ENCODE assay signal across 10 cellular contexts in the genomic region with DNA sequence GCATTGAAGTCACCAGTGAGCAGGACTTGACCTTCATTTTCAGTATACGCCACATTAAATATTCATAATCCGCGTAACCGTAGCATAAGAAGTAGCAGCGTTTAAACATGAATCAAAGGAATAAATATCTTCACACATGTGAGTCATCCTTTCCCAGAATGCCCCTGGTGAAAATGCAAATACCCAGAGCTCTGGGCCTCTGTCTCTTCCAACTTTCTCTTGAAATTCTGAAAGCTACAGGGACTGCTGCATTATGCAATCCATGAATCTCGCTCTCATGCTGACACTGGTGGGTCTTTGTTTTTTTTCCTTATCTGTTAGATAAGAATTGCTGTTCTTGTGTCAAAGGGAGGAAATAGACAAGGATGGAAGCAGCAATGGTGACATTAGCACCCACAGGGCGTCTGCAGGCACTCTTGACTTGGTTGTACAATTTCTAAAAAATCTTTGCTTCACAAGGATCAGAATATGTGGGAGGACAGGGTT.
A peak's percentile ranks its signal among the peaks of the same experiment; 100 is the strongest.
DNase-seq lines count a peak whose midpoint lies in the region; ATAC-seq and TF ChIP-seq lines count a peak whose summit lies in the region.
"Had no signal": no experiment of that assay in that cellular context is flagged by ENCODE, and none has a peak within 500 bp of the region (broad histone marks: within the 10 kb centered on the region; RNA-seq: fewer than 3 reads in every experiment).

No MANE protein-coding gene starts in this region.

- DNase-seq in DMS79 treated with DMSO at 0.1 percent for 48 hours (lab: John Stamatoyannopoulos, UW) (peak; percentile 53), RPMI7951 (ENCODE audit: low read depth) (peak; percentile 72), fibroblast of villous mesenchyme (ENCODE audit: low read depth) (peak; percentile 83), omental fat pad (ENCODE audit: low spot score) (no peak), medulla oblongata (ENCODE audit: extremely low spot score) (no peak), ureter (ENCODE audit: low spot score) (no peak), foreskin melanocyte (no peak), NCI-H82 treated with DMSO at 0.1 percent for 48 hours (lab: John Stamatoyannopoulos, UW; ENCODE audit: unreplicated experiment) (no peak)
- DNase-seq: DND-41, Peyer's patch had no signal

- H3K4me3 ChIP-seq in fibroblast of villous mesenchyme (ENCODE audit: low read depth, low read length) = no peak overlapping the region
- H3K4me3 ChIP-seq: Peyer's patch had no signal

- ATAC-seq in omental fat pad (ENCODE audit: low FRiP score) = peak; percentile 62

- TF ChIP-seq CTCF in fibroblast of villous mesenchyme (IDR thresholded peaks at IDR 0.05; ENCODE audit: insufficient read depth, low read depth, low read length) (no peak), omental fat pad (IDR thresholded peaks at IDR 0.05) (no peak)

Comparison
In these comparisons a context has a peak if more than half of its experiments do, and no peak if none do; other contexts are left out.
1. DNase-seq: peak in DMS79 treated with DMSO at 0.1 percent for 48 hours (single experiment), RPMI7951 (single experiment) and fibroblast of villous mesenchyme (single experiment); none in omental fat pad (single experiment), medulla oblongata (single experiment), ureter (single experiment), foreskin melanocyte (single experiment) and NCI-H82 treated with DMSO at 0.1 percent for 48 hours (single experiment).